Comparison of ENCODE assay signal across 8 cellular contexts in genomic region chrX:107025538-107025937, GRCh38. TPM values are rescaled to one million over a fixed set of nuclear protein-coding genes. Genes with fewer than 3 reads are reported as not detected.
DNase-seq lines count a peak whose midpoint lies in the region; ATAC-seq and TF ChIP-seq lines count a peak whose summit lies in the region.

No MANE protein-coding gene starts in this region.

- no peak overlapping the region for H3K4me2 ChIP-seq in PC-9

- WGBS in suprapubic skin: 33% methylated on average over 2 of the region's 2 CpGs

- POLR2A ChIA-PET in CD4-positive, alpha-beta memory T cell (lab: Charles Lee; ENCODE audit: partially characterized antibody): no interaction called here
- POLR2A ChIA-PET in HEK293 (lab: Yijun Ruan, JAX) (interaction anchor here (0.5 kb wide), 1 partner anchor 381 kb away, joined by 3 read pairs; no protein-coding TSS in a partner anchor), PC-9 (lab: Charles Lee; ENCODE audit: unreplicated experiment) (no interaction called here)

- peak; percentile 76 for TF ChIP-seq CTCF in HEK293 (tag by site-specific recombination; IDR thresholded peaks at IDR 0.05)
- TF ChIP-seq CTCF in PC-9 (conservative IDR thresholded peaks at IDR 0.05): peak; percentile 73
- TF ChIP-seq CTCF in fibroblast of the aortic adventitia (IDR thresholded peaks at IDR 0.05; ENCODE audit: insufficient read depth, low read length): peak; percentile 65
- TF ChIP-seq CTCF in suprapubic skin (IDR thresholded peaks at IDR 0.05): peak; percentile 20 to 28

- BruUV-seq in PC-9 (replicated peaks; lab: Mats Ljungman, UMichigan): no TSS peak

- no peaks in the 10 kb centered on the region for H3K9me3 ChIP-seq in CD4-positive, alpha-beta memory T cell (ENCODE audit: control insufficient read depth in 1 of 2, low read length in 2 of 2)
- H3K9me3 ChIP-seq in HEK293 (ENCODE audit: control insufficient read depth, insufficient read depth, low read depth, low read length) (no peaks in the 10 kb centered on the region), PC-9 (ENCODE audit: insufficient read depth, low read depth) (no peaks in the 10 kb centered on the region), suprapubic skin (no peaks in the 10 kb centered on the region)

- no peaks in the 10 kb centered on the region for H3K4me1 ChIP-seq in CD4-positive, alpha-beta memory T cell (ENCODE audit: insufficient read depth, low read length)
- H3K4me1 ChIP-seq in HEK293 (ENCODE audit: control insufficient read depth, insufficient read depth, low read length) (no peaks in the 10 kb centered on the region), PC-9 (replicated peaks; ENCODE audit: insufficient read depth) (no peaks in the 10 kb centered on the region), suprapubic skin (no peaks in the 10 kb centered on the region)

- no peaks in the 10 kb centered on the region for H4K20me1 ChIP-seq in PC-9 (ENCODE audit: insufficient read depth)

- H3K27ac ChIP-seq in CD4-positive, alpha-beta memory T cell (ENCODE audit: low read depth, low read length): no peak overlapping the region
- no peak overlapping the region for H3K27ac ChIP-seq in HEK293 (ENCODE audit: extremely low read depth, low read depth, low read length)
- H3K27ac ChIP-seq in PC-9: no peak overlapping the region
- H3K27ac ChIP-seq in suprapubic skin: no peak overlapping the region

- H3K79me2 ChIP-seq in PC-9 (ENCODE audit: low read depth): no peaks in the 10 kb centered on the region

- H2AFZ ChIP-seq in PC-9: no peak overlapping the region

- ATAC-seq in GM18519 (IDR thresholded peaks at IDR 0.05; ENCODE audit: low FRiP score, unreplicated experiment) (no peak), GM21367 (IDR thresholded peaks at IDR 0.05; ENCODE audit: unreplicated experiment) (no peak), GM18511 (IDR thresholded peaks at IDR 0.05; ENCODE audit: unreplicated experiment) (no peak)

- H3K4me3 ChIP-seq in CD4-positive, alpha-beta memory T cell (ENCODE audit: low read length in 2 of 2): no peak overlapping the region
- H3K4me3 ChIP-seq in HEK293 (ENCODE audit: low read depth, low read length): no peak overlapping the region
- no peak overlapping the region for H3K4me3 ChIP-seq in PC-9
- no peak overlapping the region for H3K4me3 ChIP-seq in fibroblast of the aortic adventitia (ENCODE audit: low read depth, low read length)
- H3K4me3 ChIP-seq in suprapubic skin: no peak overlapping the region

- H3K27me3 ChIP-seq in CD4-positive, alpha-beta memory T cell (ENCODE audit: insufficient read depth, low read length): no peaks in the 10 kb centered on the region
- no peaks in the 10 kb centered on the region for H3K27me3 ChIP-seq in PC-9 (ENCODE audit: insufficient read depth, low read depth)
- no peaks in the 10 kb centered on the region for H3K27me3 ChIP-seq in suprapubic skin

- TF ChIP-seq POLR2A in suprapubic skin (IDR thresholded peaks at IDR 0.05): no peak

- no peak for TF ChIP-seq EP300 in suprapubic skin (IDR thresholded peaks at IDR 0.05)

- no peaks in the 10 kb centered on the region for H3K9me3 Mint-ChIP-seq in CD4-positive, alpha-beta memory T cell

- peak in 3 of 5 donors; percentile 6 to 13 (median 8) for DNase-seq in CD4-positive, alpha-beta memory T cell
- DNase-seq in PC-9 (no peak), fibroblast of the aortic adventitia (ENCODE audit: low read depth) (peak; percentile 45), suprapubic skin (ENCODE audit: low spot score in 2 of 2) (no peak)

- intact Hi-C loops in CD4-positive, alpha-beta memory T cell (cut with micrococcal nuclease): no loop called here
- intact Hi-C loops in PC-9 (cut with micrococcal nuclease; ENCODE audit: unreplicated experiment): loop anchor here (2.0 to 10.0 kb wide), 5 partner anchors 299 to 869 kb away; partner anchors contain the start of gene NCBP2L

- H3K9me2 ChIP-seq in PC-9 (ENCODE audit: insufficient read depth): no peaks in the 10 kb centered on the region

- H3F3A ChIP-seq in PC-9 (ENCODE audit: insufficient read depth, low read depth): no peaks in the 10 kb centered on the region

- H3K4me1 Mint-ChIP-seq in CD4-positive, alpha-beta memory T cell: no peaks in the 10 kb centered on the region

- CTCF ChIA-PET in CD4-positive, alpha-beta memory T cell (lab: Charles Lee; ENCODE audit: partially characterized antibody): interaction anchor here (0.6 to 1.5 kb wide), 4 partner anchors 93 to 628 kb away, joined by 3 to 4 read pairs (median 4); partner anchors contain the start of gene RBM41
- CTCF ChIA-PET in HEK293 (lab: Yijun Ruan, JAX) (interaction anchor here (0.6 to 1.7 kb wide), 27 partner anchors 8 to 1049 kb away, joined by 3 to 10 read pairs (median 3); partner anchors contain the start of genes CLDN2 and NCBP2L), PC-9 (lab: Charles Lee) (interaction anchor here (0.7 kb wide), 1 partner anchor 438 kb away, joined by 3 read pairs; no protein-coding TSS in a partner anchor)

- no peak overlapping the region for H3K4me3 Mint-ChIP-seq in CD4-positive, alpha-beta memory T cell

- H3K36me3 ChIP-seq in CD4-positive, alpha-beta memory T cell (ENCODE audit: insufficient read depth, low read length): no peaks in the 10 kb centered on the region
- H3K36me3 ChIP-seq in HEK293 (ENCODE audit: control insufficient read depth in 2 of 2, insufficient read depth in 1 of 2, low read length in 2 of 2): no peaks in the 10 kb centered on the region
- H3K36me3 ChIP-seq in PC-9 (ENCODE audit: low read depth): no peaks in the 10 kb centered on the region
- no peaks in the 10 kb centered on the region for H3K36me3 ChIP-seq in suprapubic skin

- H3K27me3 Mint-ChIP-seq in CD4-positive, alpha-beta memory T cell: no peaks in the 10 kb centered on the region

- no peaks in the 10 kb centered on the region for H3K36me3 Mint-ChIP-seq in CD4-positive, alpha-beta memory T cell

- H3K27ac Mint-ChIP-seq in CD4-positive, alpha-beta memory T cell: no peak overlapping the region

TF ChIP-seq in HEK293, 187 proteins besides CTCF, POLR2A, EP300 and RAD21:
- TF ChIP-seq ZNF654 (tag by site-specific recombination; IDR thresholded peaks at IDR 0.05; ENCODE audit: low read depth) (peak; percentile 72), ZNF707 (tag by site-specific recombination; IDR thresholded peaks at IDR 0.05) (no peak), ZBTB8A (tag by site-specific recombination; IDR thresholded peaks at IDR 0.05) (peak; percentile 43; the same call in 1 of the 2 replicates), ZNF433 (tag by site-specific recombination; IDR thresholded peaks at IDR 0.05; ENCODE audit: low read depth) (no peak), EGR2 (tag by site-specific recombination; IDR thresholded peaks at IDR 0.05; ENCODE audit: low read depth) (no peak), ZNF514 (tag by site-specific recombination; IDR thresholded peaks at IDR 0.05) (no peak)
- TF ChIP-seq, protein P1, sequence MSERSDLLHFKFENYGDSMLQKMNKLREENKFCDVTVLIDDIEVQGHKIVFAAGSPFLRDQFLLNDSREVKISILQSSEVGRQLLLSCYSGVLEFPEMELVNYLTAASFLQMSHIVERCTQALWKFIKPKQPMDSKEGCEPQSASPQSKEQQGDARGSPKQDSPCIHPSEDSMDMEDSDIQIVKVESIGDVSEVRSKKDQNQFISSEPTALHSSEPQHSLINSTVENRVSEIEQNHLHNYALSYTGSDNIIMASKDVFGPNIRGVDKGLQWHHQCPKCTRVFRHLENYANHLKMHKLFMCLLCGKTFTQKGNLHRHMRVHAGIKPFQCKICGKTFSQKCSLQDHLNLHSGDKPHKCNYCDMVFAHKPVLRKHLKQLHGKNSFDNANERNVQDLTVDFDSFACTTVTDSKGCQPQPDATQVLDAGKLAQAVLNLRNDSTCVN (tag by site-specific recombination; optimal IDR thresholded peaks at IDR 0.05): no peak

RNA-seq across cellular contexts. Expression of gene MORC4, which starts 25.5 kb away (rescaled TPM):
- 10 to 100 TPM; 12.4 to 12.6 TPM for total RNA-seq in CD4-positive, alpha-beta memory T cell
- 10 to 100 TPM in 1 of 2 donors, 1 to 10 TPM in 1; 7.9 to 10.6 TPM for polyA plus RNA-seq in CD4-positive, alpha-beta memory T cell
- total RNA-seq in PC-9 (2021) (10.8 and 11.1 TPM in 2 replicates), fibroblast of the aortic adventitia (ENCODE audit: low replicate concordance) (38.4 and 42.4 TPM in 2 replicates), suprapubic skin (10 to 100 TPM; 17.4 to 33.2 (median 24.9) TPM)

Comparison
In these comparisons a context has a peak if more than half of its experiments do, and no peak if none do; other contexts are left out.
1. DNase-seq: peak in CD4-positive, alpha-beta memory T cell (3 of 5) and fibroblast of the aortic adventitia (single experiment); none in PC-9 (0 of 2) and suprapubic skin (0 of 2).
2. CTCF ChIP-seq: peak in every context shown above with its lines; median percentile 76 in HEK293; 73 in PC-9; 65 in fibroblast of the aortic adventitia; 24 in suprapubic skin.